8 cellular contexts compared by ENCODE assay signal in the genomic region with DNA sequence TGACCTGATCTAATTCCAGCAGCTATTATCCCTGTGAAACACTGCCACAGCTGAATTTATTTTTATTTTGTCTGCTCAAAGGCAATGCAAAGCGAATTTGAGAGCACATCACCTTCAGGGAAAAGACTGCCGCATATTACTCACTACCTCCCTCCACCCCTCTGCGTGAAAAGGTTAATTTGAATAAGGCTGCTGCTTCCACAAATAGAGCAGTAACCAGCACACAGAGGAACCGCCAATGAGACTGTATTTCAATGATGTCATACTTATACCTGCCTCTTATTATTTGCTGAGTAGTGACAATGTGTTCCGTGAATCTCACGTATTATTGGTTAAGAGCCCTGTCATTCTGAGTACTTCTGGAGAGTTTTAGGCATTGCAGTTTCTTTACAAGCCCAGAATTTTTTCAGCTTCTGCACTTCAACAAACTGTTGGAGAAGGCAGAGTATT.
DNase-seq lines count a peak whose midpoint lies in the region; ATAC-seq, FAIRE-seq and TF ChIP-seq lines count a peak whose summit lies in the region.

No MANE protein-coding gene starts in this region.

- ATAC-seq in GM21717 (IDR thresholded peaks at IDR 0.05; ENCODE audit: unreplicated experiment), result peak; percentile 84

- TF ChIP-seq RAD21 in Ishikawa (IDR thresholded peaks at IDR 0.05; ENCODE audit: low read depth), result no peak

- peak overlapping the region; percentile 5; the same call in 1 of the 2 replicates for H3K9ac ChIP-seq in ES-I3 (ENCODE audit: low read depth, low read length)

- no peaks in the 10 kb centered on the region for H3K9me3 ChIP-seq in ES-I3 (ENCODE audit: control insufficient read depth, insufficient read depth, low read length)

- in situ Hi-C loops in SK-MEL-5 (cut with HindIII; ENCODE audit: low pct_unique_long_range_greater_than_20kb, low sequenced_read_pairs), result no loop called here

- peaks cover 25% of the 10 kb centered on the region for H3K4me1 ChIP-seq in ES-I3 (ENCODE audit: insufficient read depth, low read length)

- no peak for FAIRE-seq in bronchial epithelial cell (lab: Jason Lieb, UNC)

- H3K36me3 ChIP-seq in ES-I3 (ENCODE audit: insufficient read depth, low read length) (no peaks in the 10 kb centered on the region), bronchial epithelial cell (ENCODE audit: control insufficient read depth, insufficient read depth, low read length) (no peaks in the 10 kb centered on the region)

- DNase-seq in SK-MEL-5 (ENCODE audit: low read depth, low spot score) (peak; percentile 10), bronchial epithelial cell (ENCODE audit: low read depth) (peak; percentile 98), kidney glomerular epithelial cell (lab: John Stamatoyannopoulos, UW) (peak; percentile 99), stromal cell of bone marrow (ENCODE audit: low read depth) (peak; percentile 70), AML-193 (lab: John Stamatoyannopoulos, UW) (no peak)

- no peak for TF ChIP-seq CTCF in bronchial epithelial cell (IDR thresholded peaks at IDR 0.05; ENCODE audit: insufficient read depth, low read length, severe bottlenecking)

- H3K4me3 ChIP-seq in bronchial epithelial cell (ENCODE audit: low read depth, low read length), result no peak overlapping the region

- no peak for TF ChIP-seq EP300 in Ishikawa (IDR thresholded peaks at IDR 0.05; ENCODE audit: borderline replicate concordance)

- no peaks in the 10 kb centered on the region for H3K27me3 ChIP-seq in bronchial epithelial cell (ENCODE audit: control insufficient read depth, insufficient read depth, low read length)

TF ChIP-seq in Ishikawa, 13 proteins besides CTCF, POLR2A, EP300 and RAD21:
- TF ChIP-seq, protein P1, sequence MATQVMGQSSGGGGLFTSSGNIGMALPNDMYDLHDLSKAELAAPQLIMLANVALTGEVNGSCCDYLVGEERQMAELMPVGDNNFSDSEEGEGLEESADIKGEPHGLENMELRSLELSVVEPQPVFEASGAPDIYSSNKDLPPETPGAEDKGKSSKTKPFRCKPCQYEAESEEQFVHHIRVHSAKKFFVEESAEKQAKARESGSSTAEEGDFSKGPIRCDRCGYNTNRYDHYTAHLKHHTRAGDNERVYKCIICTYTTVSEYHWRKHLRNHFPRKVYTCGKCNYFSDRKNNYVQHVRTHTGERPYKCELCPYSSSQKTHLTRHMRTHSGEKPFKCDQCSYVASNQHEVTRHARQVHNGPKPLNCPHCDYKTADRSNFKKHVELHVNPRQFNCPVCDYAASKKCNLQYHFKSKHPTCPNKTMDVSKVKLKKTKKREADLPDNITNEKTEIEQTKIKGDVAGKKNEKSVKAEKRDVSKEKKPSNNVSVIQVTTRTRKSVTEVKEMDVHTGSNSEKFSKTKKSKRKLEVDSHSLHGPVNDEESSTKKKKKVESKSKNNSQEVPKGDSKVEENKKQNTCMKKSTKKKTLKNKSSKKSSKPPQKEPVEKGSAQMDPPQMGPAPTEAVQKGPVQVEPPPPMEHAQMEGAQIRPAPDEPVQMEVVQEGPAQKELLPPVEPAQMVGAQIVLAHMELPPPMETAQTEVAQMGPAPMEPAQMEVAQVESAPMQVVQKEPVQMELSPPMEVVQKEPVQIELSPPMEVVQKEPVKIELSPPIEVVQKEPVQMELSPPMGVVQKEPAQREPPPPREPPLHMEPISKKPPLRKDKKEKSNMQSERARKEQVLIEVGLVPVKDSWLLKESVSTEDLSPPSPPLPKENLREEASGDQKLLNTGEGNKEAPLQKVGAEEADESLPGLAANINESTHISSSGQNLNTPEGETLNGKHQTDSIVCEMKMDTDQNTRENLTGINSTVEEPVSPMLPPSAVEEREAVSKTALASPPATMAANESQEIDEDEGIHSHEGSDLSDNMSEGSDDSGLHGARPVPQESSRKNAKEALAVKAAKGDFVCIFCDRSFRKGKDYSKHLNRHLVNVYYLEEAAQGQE (IDR thresholded peaks at IDR 0.05; ENCODE audit: low read depth), result no peak
- TF ChIP-seq, protein P2, sequence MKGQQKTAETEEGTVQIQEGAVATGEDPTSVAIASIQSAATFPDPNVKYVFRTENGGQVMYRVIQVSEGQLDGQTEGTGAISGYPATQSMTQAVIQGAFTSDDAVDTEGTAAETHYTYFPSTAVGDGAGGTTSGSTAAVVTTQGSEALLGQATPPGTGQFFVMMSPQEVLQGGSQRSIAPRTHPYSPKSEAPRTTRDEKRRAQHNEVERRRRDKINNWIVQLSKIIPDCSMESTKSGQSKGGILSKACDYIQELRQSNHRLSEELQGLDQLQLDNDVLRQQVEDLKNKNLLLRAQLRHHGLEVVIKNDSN (IDR thresholded peaks at IDR 0.05), result no peak
- TF ChIP-seq TEAD4 (IDR thresholded peaks at IDR 0.05) (no peak), FOXM1 (IDR thresholded peaks at IDR 0.05; ENCODE audit: borderline replicate concordance, low read depth) (peak; percentile 36; the same call in 1 of the 2 replicates), CEBPB (IDR thresholded peaks at IDR 0.05) (no peak)
- TF ChIP-seq, protein P3, sequence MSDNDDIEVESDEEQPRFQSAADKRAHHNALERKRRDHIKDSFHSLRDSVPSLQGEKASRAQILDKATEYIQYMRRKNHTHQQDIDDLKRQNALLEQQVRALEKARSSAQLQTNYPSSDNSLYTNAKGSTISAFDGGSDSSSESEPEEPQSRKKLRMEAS (IDR thresholded peaks at IDR 0.05), result no peak

Comparison
In these comparisons a context has a peak if more than half of its experiments do, and no peak if none do; other contexts are left out.
1. DNase-seq: peak in SK-MEL-5 (single experiment), bronchial epithelial cell (single experiment), kidney glomerular epithelial cell (single experiment) and stromal cell of bone marrow (single experiment); none in AML-193 (0 of 2).